Comparison of ENCODE assay signal across 17 cellular contexts in genomic region chr3:71879089-71879488, GRCh38.
A peak's percentile ranks its signal among the peaks of the same experiment; 100 is the strongest.
DNase-seq lines count a peak whose midpoint lies in the region; ATAC-seq and TF ChIP-seq lines count a peak whose summit lies in the region.
"Had no signal": no experiment of that assay in that cellular context is flagged by ENCODE, and none has a peak within 500 bp of the region (broad histone marks: within the 10 kb centered on the region; RNA-seq: fewer than 3 reads in every experiment).

No MANE protein-coding gene starts in this region.

- no peak overlapping the region for H2AFZ ChIP-seq in PC-3 (ENCODE audit: low read length)

- H3K4me1 ChIP-seq in BE2C (no peaks in the 10 kb centered on the region; the same call in 1 of the 2 replicates), PC-3 (ENCODE audit: insufficient read depth, low read length) (no peaks in the 10 kb centered on the region)

- H3K27ac ChIP-seq in PC-3 (ENCODE audit: low read length) (no peak overlapping the region), brain microvascular endothelial cell (no peak overlapping the region)

- H3K4me2 ChIP-seq in PC-3 (ENCODE audit: low read length) = no peak overlapping the region
- H3K4me2 ChIP-seq: SK-N-SH had no signal

- H3K36me3 ChIP-seq in BE2C (no peaks in the 10 kb centered on the region), PC-3 (ENCODE audit: low read depth, low read length) (no peaks in the 10 kb centered on the region), brain microvascular endothelial cell (replicated peaks) (no peaks in the 10 kb centered on the region)

- CTCF ChIA-PET in PC-3 (lab: Charles Lee) = no interaction called here

- H3K9me3 ChIP-seq in BE2C (no peaks in the 10 kb centered on the region), PC-3 (ENCODE audit: low read length) (no peaks in the 10 kb centered on the region)
- H3K9me3 ChIP-seq: SK-N-SH had no signal

- no peak overlapping the region for H3K4me3 ChIP-seq in BE2C (ENCODE audit: low read depth, low read length)
- no peak overlapping the region for H3K4me3 ChIP-seq in PC-3 (ENCODE audit: low read length)
- no peak overlapping the region for H3K4me3 ChIP-seq in brain microvascular endothelial cell (ENCODE audit: low read depth, low read length)

- no TSS peak for BruUV-seq in PC-3 (replicated peaks; lab: Mats Ljungman, UMichigan)

- DNase-seq in BE2C (no peak), PC-3 (no peak), brain microvascular endothelial cell (no peak), iPS-NIHi7 (ENCODE audit: extremely low spot score) (peak; percentile 32), NCI-H1092 (lab: John Stamatoyannopoulos, UW) (no peak), NAMALWA (ENCODE audit: low spot score) (no peak), NCI-H2107 (lab: John Stamatoyannopoulos, UW) (no peak), glomerular visceral epithelial cell (ENCODE audit: extremely low spot score) (no peak)
- DNase-seq: H7, Kasumi-1, MM.1S, NCI-H187, NCI-H345, NCI-H774, SK-N-SH had no signal

- ATAC-seq in PC-3 = no peak
- ATAC-seq: Panc1, Right ventricle myocardium inferior had no signal

- H3K9me2 ChIP-seq in PC-3 (replicated peaks; ENCODE audit: low read length) = no peaks in the 10 kb centered on the region
- H3K9me2 ChIP-seq: SK-N-SH had no signal

- H3K27me3 ChIP-seq in BE2C (no peaks in the 10 kb centered on the region), PC-3 (ENCODE audit: low read length) (peaks cover 58% of the 10 kb centered on the region), brain microvascular endothelial cell (replicated peaks) (no peaks in the 10 kb centered on the region)

- intact Hi-C loops in PC-3 (cut with micrococcal nuclease) = no loop called here

- no peaks in the 10 kb centered on the region for H3K79me2 ChIP-seq in PC-3 (ENCODE audit: low read length)

- POLR2A ChIA-PET in PC-3 (lab: Charles Lee; ENCODE audit: unreplicated experiment) = no interaction called here

- H3F3A ChIP-seq in PC-3 (ENCODE audit: low read length, unreplicated experiment) = no peaks in the 10 kb centered on the region

- in situ Hi-C loops in brain microvascular endothelial cell (cut with HindIII; ENCODE audit: low pct_ligation_motif_present, low sequenced_read_pairs) = no loop called here

- no peaks in the 10 kb centered on the region for H4K20me1 ChIP-seq in PC-3 (ENCODE audit: low read length)

- H3K9ac ChIP-seq in PC-3 (ENCODE audit: low read length) = no peak overlapping the region
- H3K9ac ChIP-seq: SK-N-SH had no signal

- TF ChIP-seq CTCF in BE2C (IDR thresholded peaks at IDR 0.05; ENCODE audit: low read depth, low read length) (peak; percentile 50), PC-3 (conservative IDR thresholded peaks at IDR 0.05; ENCODE audit: low read depth, low read length) (peak; percentile 20; the same call in 1 of the 2 replicates), brain microvascular endothelial cell (IDR thresholded peaks at IDR 0.05; ENCODE audit: low read depth, low read length, missing control alignments) (peak; percentile 25)
